ENCODE assay signal across 8 cellular contexts in the genomic region with DNA sequence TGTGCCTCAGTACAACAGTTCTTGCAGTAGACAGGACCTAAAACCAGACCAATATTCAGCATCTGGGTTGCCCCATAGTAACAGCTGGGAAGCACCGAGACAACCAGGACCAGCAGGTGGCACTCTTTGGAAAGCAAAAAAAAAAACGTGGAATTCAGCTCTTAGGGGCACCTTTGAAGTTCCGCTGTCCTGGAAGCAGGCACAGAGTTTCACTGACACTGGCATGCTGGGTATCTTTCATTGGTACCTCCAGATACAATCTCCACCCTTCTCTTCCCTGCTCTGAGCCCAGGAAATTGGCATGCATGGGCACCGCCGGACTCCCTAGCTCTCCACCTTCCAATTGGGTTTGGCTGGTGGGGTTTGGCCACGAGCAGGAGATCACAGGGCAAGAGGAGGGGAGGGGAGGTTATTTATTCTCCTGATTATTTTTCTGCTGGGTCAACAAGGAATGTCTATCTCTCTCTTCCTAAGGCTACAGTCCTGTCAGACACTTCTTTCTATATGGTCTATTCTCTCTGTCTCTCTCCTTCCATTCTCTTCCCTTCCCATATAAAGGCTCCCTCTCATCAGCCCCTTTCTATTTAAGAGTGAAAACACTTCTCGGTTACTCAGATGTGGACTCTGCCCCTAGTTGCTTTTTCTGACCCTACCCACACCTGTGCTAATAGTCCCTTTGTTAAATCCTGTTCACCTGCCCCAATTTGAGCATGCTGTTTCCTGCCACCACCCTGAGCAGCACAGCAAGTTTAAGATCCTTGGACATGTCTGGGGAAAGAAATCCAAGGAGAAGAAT. TPM values are rescaled to one million over a fixed set of nuclear protein-coding genes. Genes with fewer than 3 reads are reported as not detected.
DNase-seq lines count a peak whose midpoint lies in the region; ATAC-seq and TF ChIP-seq lines count a peak whose summit lies in the region.

No MANE protein-coding gene starts in this region.

- H3K9me3 ChIP-seq in DND-41 (ENCODE audit: insufficient read depth, low read length, severe bottlenecking): no peaks in the 10 kb centered on the region
- H3K9me3 ChIP-seq in PC-3 (ENCODE audit: low read length): no peaks in the 10 kb centered on the region

- CTCF ChIA-PET in PC-3 (lab: Charles Lee): interaction anchor here (0.6 kb wide), 1 partner anchor 25 kb away, joined by 3 read pairs; no protein-coding TSS in a partner anchor
- CTCF ChIA-PET in activated naive CD4-positive, alpha-beta T cell treated with anti-CD3 and anti-CD28 coated beads for 36 hours (lab: Charles Lee): interaction anchor here (0.5 to 3.3 kb wide), 22 partner anchors 9 to 610 kb away, joined by 3 to 25 read pairs (median 4); a partner anchor contains a TSS

- no peak overlapping the region for H3K27ac Mint-ChIP-seq in activated naive CD4-positive, alpha-beta T cell treated with anti-CD3 and anti-CD28 coated beads for 36 hours

- DNase-seq in DND-41 (peak; percentile 40), HT-29 (ENCODE audit: low spot score) (peak; percentile 78), PC-3 (peak; percentile 64), head of caudate nucleus (peak in 33 of 42 donors; percentile 11 to 79 (median 39))
- DNase-seq in activated naive CD4-positive, alpha-beta T cell treated with anti-CD3 and anti-CD28 coated beads for 36 hours: peak; percentile 55

- H3K27me3 ChIP-seq in DND-41 (ENCODE audit: insufficient read depth, low read length, poor library complexity): no peaks in the 10 kb centered on the region
- no peaks in the 10 kb centered on the region for H3K27me3 ChIP-seq in PC-3 (ENCODE audit: low read length)
- no peaks in the 10 kb centered on the region for H3K27me3 ChIP-seq in rectal smooth muscle tissue (ENCODE audit: control insufficient read depth, insufficient read depth, low read length)

- H3K36me3 ChIP-seq in DND-41 (ENCODE audit: insufficient read depth, low read length) (no peaks in the 10 kb centered on the region; the same call in 1 of the 2 replicates), PC-3 (ENCODE audit: low read depth, low read length) (no peaks in the 10 kb centered on the region), rectal smooth muscle tissue (ENCODE audit: control insufficient read depth, insufficient read depth, low read length) (no peaks in the 10 kb centered on the region)

- H4K20me1 ChIP-seq in DND-41 (ENCODE audit: insufficient read depth, low read length) (no peaks in the 10 kb centered on the region), PC-3 (ENCODE audit: low read length) (no peaks in the 10 kb centered on the region)

- H3K27me3 Mint-ChIP-seq in activated naive CD4-positive, alpha-beta T cell treated with anti-CD3 and anti-CD28 coated beads for 36 hours (ENCODE audit: low read depth): no peaks in the 10 kb centered on the region

- H3K9ac ChIP-seq in DND-41 (ENCODE audit: low read depth, low read length) (no peak overlapping the region), PC-3 (ENCODE audit: low read length) (no peak overlapping the region), rectal smooth muscle tissue (ENCODE audit: low read length) (no peak overlapping the region)

- no TSS peak for BruUV-seq in PC-3 (replicated peaks; lab: Mats Ljungman, UMichigan)

- H3K4me1 ChIP-seq in DND-41 (ENCODE audit: insufficient read depth, low read length) (peaks cover 17% of the 10 kb centered on the region), PC-3 (ENCODE audit: insufficient read depth, low read length) (peaks cover 9% of the 10 kb centered on the region; the same call in 1 of the 2 replicates), rectal smooth muscle tissue (ENCODE audit: control insufficient read depth, insufficient read depth, low read length) (peaks cover 3% of the 10 kb centered on the region)

- no peaks in the 10 kb centered on the region for H3K9me2 ChIP-seq in PC-3 (replicated peaks; ENCODE audit: low read length)

- H3K79me2 ChIP-seq in DND-41 (ENCODE audit: insufficient read depth, low read length): no peaks in the 10 kb centered on the region; the same call in 1 of the 2 replicates
- no peaks in the 10 kb centered on the region for H3K79me2 ChIP-seq in PC-3 (ENCODE audit: low read length)

- ATAC-seq in DND-41 (ENCODE audit: insufficient read depth, low read depth) (no peak), PC-3 (peak; percentile 23), HG03095 (IDR thresholded peaks at IDR 0.05; ENCODE audit: unreplicated experiment) (no peak), GM18517 (IDR thresholded peaks at IDR 0.05; ENCODE audit: unreplicated experiment) (no peak)

- no peak overlapping the region for H3K4me3 ChIP-seq in DND-41 (ENCODE audit: low read depth in 1 of 2, low read length in 2 of 2)
- peak overlapping the region; percentile 56; the same call in 1 of the 2 replicates for H3K4me3 ChIP-seq in PC-3 (ENCODE audit: low read length)
- peak overlapping the region; percentile 30 for H3K4me3 ChIP-seq in rectal smooth muscle tissue (ENCODE audit: low read length)

- H3K4me1 Mint-ChIP-seq in activated naive CD4-positive, alpha-beta T cell treated with anti-CD3 and anti-CD28 coated beads for 36 hours (ENCODE audit: low read depth): peaks cover 22% of the 10 kb centered on the region

- H3K36me3 Mint-ChIP-seq in activated naive CD4-positive, alpha-beta T cell treated with anti-CD3 and anti-CD28 coated beads for 36 hours (ENCODE audit: low read depth): peaks cover 5% of the 10 kb centered on the region

- H3K27ac ChIP-seq in DND-41 (ENCODE audit: low read length) (no peak overlapping the region), PC-3 (ENCODE audit: low read length) (no peak overlapping the region), rectal smooth muscle tissue (ENCODE audit: low read depth, low read length) (no peak overlapping the region)

- peak overlapping the region; percentile 1 for H3K4me3 Mint-ChIP-seq in activated naive CD4-positive, alpha-beta T cell treated with anti-CD3 and anti-CD28 coated beads for 36 hours

- H3K9me3 Mint-ChIP-seq in activated naive CD4-positive, alpha-beta T cell treated with anti-CD3 and anti-CD28 coated beads for 36 hours: no peaks in the 10 kb centered on the region

- H2AFZ ChIP-seq in DND-41 (ENCODE audit: low read depth, low read length): no peak overlapping the region
- peak overlapping the region; percentile 70; the same call in 1 of the 2 replicates for H2AFZ ChIP-seq in PC-3 (ENCODE audit: low read length)

- no peak overlapping the region for H3K4me2 ChIP-seq in DND-41 (ENCODE audit: insufficient read depth, low read length)
- H3K4me2 ChIP-seq in PC-3 (ENCODE audit: low read length): peak overlapping the region; percentile 81

- POLR2A ChIA-PET in PC-3 (lab: Charles Lee; ENCODE audit: unreplicated experiment): no interaction called here

- peak; percentile 76 for TF ChIP-seq CTCF in DND-41 (IDR thresholded peaks at IDR 0.05; ENCODE audit: borderline replicate concordance, extremely low read depth, low read length, poor library complexity, severe bottlenecking)
- peak; percentile 79 for TF ChIP-seq CTCF in PC-3 (conservative IDR thresholded peaks at IDR 0.05; ENCODE audit: low read depth, low read length)

- intact Hi-C loops in PC-3 (cut with micrococcal nuclease) (loop anchor here (2.0 to 5.0 kb wide), 2 partner anchors 28 to 86 kb away; a partner anchor contains a TSS), head of caudate nucleus (cut with DNase I) (loop anchor here (10.0 kb wide), 1 partner anchor 84 kb away; a partner anchor contains a TSS)
- intact Hi-C loops in activated naive CD4-positive, alpha-beta T cell treated with anti-CD3 and anti-CD28 coated beads for 36 hours (cut with micrococcal nuclease): loop anchor here (1.0 to 10.0 kb wide), 7 partner anchors 28 to 696 kb away; a partner anchor contains a TSS

- no peaks in the 10 kb centered on the region for H3F3A ChIP-seq in PC-3 (ENCODE audit: low read length, unreplicated experiment)

RNA-seq across cellular contexts. Expression of a gene that starts 1.9 kb away (rescaled TPM):
- total RNA-seq in HT-29 (2014; rRNA removed; shearing (Covaris generic)): 1.8 and 3.3 TPM in 2 replicates
- total RNA-seq in PC-3 (2014; rRNA removed): 1.4 and 2.8 TPM in 2 replicates
- 1 to 10 TPM; 2.7 to 3.2 TPM for total RNA-seq in activated naive CD4-positive, alpha-beta T cell treated with anti-CD3 and anti-CD28 coated beads for 36 hours

Comparison
In these comparisons a context has a peak if more than half of its experiments do, and no peak if none do; other contexts are left out.
1. H3K4me3 ChIP-seq: peak in PC-3 (single experiment) and rectal smooth muscle tissue (single experiment); none in DND-41 (0 of 2).
2. Peak in every context shown above with its lines, with median percentiles within 50 percentile points of each other: DNase-seq.